8 cellular contexts compared by ENCODE assay signal in genomic region chr7:129368389-129368986, GRCh38.
A peak's percentile ranks its signal among the peaks of the same experiment; 100 is the strongest.
DNase-seq lines count a peak whose midpoint lies in the region; ATAC-seq and TF ChIP-seq lines count a peak whose summit lies in the region.

No MANE protein-coding gene starts in this region.

- no peaks in the 10 kb centered on the region for H3K9me2 ChIP-seq in Karpas-422 (replicated peaks; ENCODE audit: insufficient read depth, low read length)

- no peaks in the 10 kb centered on the region for H3K9me3 Mint-ChIP-seq in activated CD8-positive, alpha-beta memory T cell treated with anti-CD3 and anti-CD28 coated beads, Interleukin-2, amount 10 ng/mL, durations not matched to agents 7 days and 5 days (ENCODE audit: low read depth)

- no peak overlapping the region for H3K23ac ChIP-seq in mesendoderm (ENCODE audit: low read length)

- H3K4me1 Mint-ChIP-seq in activated CD8-positive, alpha-beta memory T cell treated with anti-CD3 and anti-CD28 coated beads, Interleukin-2, amount 10 ng/mL, durations not matched to agents 7 days and 5 days: peaks cover 44% of the 10 kb centered on the region

- no peak overlapping the region for H3K4me3 ChIP-seq in body of pancreas
- H3K4me3 ChIP-seq in Karpas-422 (ENCODE audit: low read length): no peak overlapping the region
- H3K4me3 ChIP-seq in mesendoderm (ENCODE audit: low read length): no peak overlapping the region
- peak overlapping the region in 1 of 2 donors; percentile 33 for H3K4me3 ChIP-seq in ascending aorta

- H3K4ac ChIP-seq in mesendoderm (ENCODE audit: low read depth, low read length): no peak overlapping the region

- H3K79me2 ChIP-seq in Karpas-422 (ENCODE audit: low read length) (no peaks in the 10 kb centered on the region), mesendoderm (ENCODE audit: control insufficient read depth, insufficient read depth, low read length) (no peaks in the 10 kb centered on the region)

- no peak for TF ChIP-seq CTCF in body of pancreas (IDR thresholded peaks at IDR 0.05)
- TF ChIP-seq CTCF in ascending aorta (IDR thresholded peaks at IDR 0.05): no peak

- no peak overlapping the region for H3K9ac ChIP-seq in Karpas-422 (ENCODE audit: low read length)
- H3K9ac ChIP-seq in mesendoderm (ENCODE audit: low read length): no peak overlapping the region

- no peaks in the 10 kb centered on the region for H3K27me3 ChIP-seq in body of pancreas
- H3K27me3 ChIP-seq in Karpas-422 (ENCODE audit: low read length): no peaks in the 10 kb centered on the region
- no peaks in the 10 kb centered on the region for H3K27me3 ChIP-seq in mesendoderm (ENCODE audit: insufficient read depth, low read length, poor library complexity)
- H3K27me3 ChIP-seq in ascending aorta: no peaks in the 10 kb centered on the region

- H3K27me3 Mint-ChIP-seq in activated CD8-positive, alpha-beta memory T cell treated with anti-CD3 and anti-CD28 coated beads, Interleukin-2, amount 10 ng/mL, durations not matched to agents 7 days and 5 days: no peaks in the 10 kb centered on the region

- no peak for TF ChIP-seq POLR2A in body of pancreas (IDR thresholded peaks at IDR 0.05)

- DNase-seq in activated CD8-positive, alpha-beta memory T cell treated with anti-CD3 and anti-CD28 coated beads, Interleukin-2, amount 10 ng/mL, durations not matched to agents 7 days and 5 days: peak; percentile 59
- DNase-seq in activated CD8-positive, alpha-beta memory T cell treated with anti-CD3 and anti-CD28 coated beads for 24 hours: no peak
- no peak for DNase-seq in body of pancreas
- peak; percentile 17 for DNase-seq in stimulated activated naive CD8-positive, alpha-beta T cell treated with anti-CD3 and anti-CD28 coated beads, Interleukin-15, Interleukin-2, amounts not matched to agents 100 U/mL and 50 U/mL, for 24 hours
- no peak for DNase-seq in Karpas-422
- DNase-seq in mesendoderm: no peak
- no peak for DNase-seq in ascending aorta (ENCODE audit: low spot score in 2 of 2)

- H3K9me3 ChIP-seq in body of pancreas (no peaks in the 10 kb centered on the region), Karpas-422 (ENCODE audit: low read length) (no peaks in the 10 kb centered on the region), ascending aorta (no peaks in the 10 kb centered on the region)

- WGBS in body of pancreas, 2 donors: 43 to 62% methylated on average over 7 of the region's 7 CpGs
- no CpG with 5 or more reads among the region's 7 CpGs for WGBS in mesendoderm (ENCODE audit: extremely low coverage, insufficient coverage, low lambda C conversion rate)

- H4K20me1 ChIP-seq in Karpas-422 (ENCODE audit: insufficient read depth, low read depth, low read length): 0 out of 2 replicates have a peak, but pooled peaks cover 6% of the 10 kb centered on the region

- H3K56ac ChIP-seq in mesendoderm (ENCODE audit: low read length): no peak overlapping the region

- H2AK5ac ChIP-seq in mesendoderm (ENCODE audit: low read length): no peak overlapping the region

- no peaks in the 10 kb centered on the region for H3K36me3 Mint-ChIP-seq in activated CD8-positive, alpha-beta memory T cell treated with anti-CD3 and anti-CD28 coated beads, Interleukin-2, amount 10 ng/mL, durations not matched to agents 7 days and 5 days

- H4K5ac ChIP-seq in mesendoderm (ENCODE audit: low read length): no peak overlapping the region

- CTCF ChIA-PET in activated CD8-positive, alpha-beta memory T cell treated with anti-CD3 and anti-CD28 coated beads, Interleukin-2, amount 10 ng/mL, durations not matched to agents 7 days and 5 days (lab: Charles Lee): interaction anchor here (0.6 to 5.2 kb wide), 41 partner anchors 9 to 642 kb away, joined by 3 to 90 read pairs (median 6); partner anchors contain the start of genes NRF1 and STRIP2

- H3K4me3 Mint-ChIP-seq in activated CD8-positive, alpha-beta memory T cell treated with anti-CD3 and anti-CD28 coated beads, Interleukin-2, amount 10 ng/mL, durations not matched to agents 7 days and 5 days: peak overlapping the region; percentile 70

- H3K36me3 ChIP-seq in body of pancreas (replicated peaks in 1 of 2; ENCODE audit: insufficient read depth in 1 of 2, low read depth in 2 of 2) (no peaks in the 10 kb centered on the region), Karpas-422 (ENCODE audit: insufficient read depth, low read length) (no peaks in the 10 kb centered on the region), mesendoderm (ENCODE audit: control insufficient read depth, insufficient read depth, low read length) (no peaks in the 10 kb centered on the region), ascending aorta (no peaks in the 10 kb centered on the region)

- no peak overlapping the region for H3K18ac ChIP-seq in mesendoderm (ENCODE audit: low read length)

- intact Hi-C loops in body of pancreas (cut with DNase I) (loop anchor here (10.0 kb wide), 1 partner anchor 106 kb away; no protein-coding TSS in a partner anchor), ascending aorta (cut with DNase I) (loop anchor here (5.0 to 10.0 kb wide), 2 partner anchors 269 to 456 kb away; no protein-coding TSS in a partner anchor)

- no peak overlapping the region for H3K4me2 ChIP-seq in Karpas-422 (ENCODE audit: low read depth, low read length, poor library complexity, severe bottlenecking)
- H3K4me2 ChIP-seq in mesendoderm (ENCODE audit: low read length): no peak overlapping the region

- H3K4me1 ChIP-seq in body of pancreas (peaks cover 16% of the 10 kb centered on the region), Karpas-422 (ENCODE audit: low read length) (no peaks in the 10 kb centered on the region), mesendoderm (ENCODE audit: control insufficient read depth, low read depth, low read length) (peaks cover 6% of the 10 kb centered on the region), ascending aorta (no peaks in the 10 kb centered on the region)

- no peak overlapping the region for H2BK120ac ChIP-seq in mesendoderm (ENCODE audit: low read depth, low read length)

- no peaks in the 10 kb centered on the region for H3K79me1 ChIP-seq in mesendoderm (ENCODE audit: low read length)

- peak; percentile 47 for ATAC-seq in activated CD8-positive, alpha-beta memory T cell treated with anti-CD3 and anti-CD28 coated beads, Interleukin-2, amount 10 ng/mL, durations not matched to agents 7 days and 5 days
- ATAC-seq in HG02981 (IDR thresholded peaks at IDR 0.05; ENCODE audit: unreplicated experiment): peak; percentile 31
- ATAC-seq in body of pancreas: peak; percentile 6
- ATAC-seq in stimulated activated naive CD8-positive, alpha-beta T cell treated with anti-CD3 and anti-CD28 coated beads, Interleukin-15, Interleukin-2, amounts not matched to agents 100 U/mL and 50 U/mL, for 24 hours: peak; percentile 44

- no peak overlapping the region for H2AFZ ChIP-seq in Karpas-422 (ENCODE audit: low read length)

- H3K27ac ChIP-seq in body of pancreas: peak overlapping the region in 3 of 4 donors; percentile 4 to 62 (median 36)
- H3K27ac ChIP-seq in Karpas-422 (ENCODE audit: low read length): no peak overlapping the region
- no peak overlapping the region for H3K27ac ChIP-seq in mesendoderm (ENCODE audit: low read depth, low read length)
- H3K27ac ChIP-seq in ascending aorta: no peak overlapping the region

- H2BK5ac ChIP-seq in mesendoderm (ENCODE audit: low read length): no peak overlapping the region

- no peak overlapping the region for H4K8ac ChIP-seq in mesendoderm (ENCODE audit: low read depth, low read length)

- H2BK15ac ChIP-seq in mesendoderm (replicated peaks; ENCODE audit: low read depth): no peak overlapping the region

- H3K27ac Mint-ChIP-seq in activated CD8-positive, alpha-beta memory T cell treated with anti-CD3 and anti-CD28 coated beads, Interleukin-2, amount 10 ng/mL, durations not matched to agents 7 days and 5 days: peak overlapping the region; percentile 87

Comparison
In these comparisons a context has a peak if more than half of its experiments do, and no peak if none do; other contexts are left out.
1. DNase-seq: peak in activated CD8-positive, alpha-beta memory T cell treated with anti-CD3 and anti-CD28 coated beads, Interleukin-2, amount 10 ng/mL, durations not matched to agents 7 days and 5 days (single experiment) and stimulated activated naive CD8-positive, alpha-beta T cell treated with anti-CD3 and anti-CD28 coated beads, Interleukin-15, Interleukin-2, amounts not matched to agents 100 U/mL and 50 U/mL, for 24 hours (single experiment); none in activated CD8-positive, alpha-beta memory T cell treated with anti-CD3 and anti-CD28 coated beads for 24 hours (single experiment), body of pancreas (0 of 4), Karpas-422 (single experiment), mesendoderm (single experiment) and ascending aorta (0 of 2).
2. H3K27ac ChIP-seq: peak in body of pancreas (3 of 4); none in Karpas-422 (single experiment), mesendoderm (single experiment) and ascending aorta (0 of 2).
3. Peak in every context shown above with its lines, with median percentiles within 50 percentile points of each other: ATAC-seq.